Comparison of ENCODE assay signal across 8 cellular contexts in genomic region chr11:114400222-114400973, GRCh38. TPM values are rescaled to one million over a fixed set of nuclear protein-coding genes. Genes with fewer than 3 reads are reported as not detected.
DNase-seq lines count a peak whose midpoint lies in the region; ATAC-seq and TF ChIP-seq lines count a peak whose summit lies in the region.

TSS of gene C11orf71 (minus strand) at chr11:114400511. CDS start at chr11:114400331, 180 bp downstream.
TSS of gene RBM7 (plus strand) at chr11:114400666. CDS start at chr11:114400672, 6 bp downstream.

- H3K36me3 Mint-ChIP-seq in chondrocyte (ENCODE audit: low read depth), result peaks cover 10% of the 10 kb centered on the region

- H3K27me3 Mint-ChIP-seq in chondrocyte (ENCODE audit: low read depth), result no peaks in the 10 kb centered on the region

- H3K4me3 Mint-ChIP-seq in chondrocyte (ENCODE audit: unreplicated experiment), result peak within 1 kb of the TSS; percentile 98

- peak within 1 kb of the TSS; percentile 100 for H3K27ac Mint-ChIP-seq in chondrocyte (ENCODE audit: unreplicated experiment)

- H3K9me3 Mint-ChIP-seq in chondrocyte (ENCODE audit: low read depth), result no peaks in the 10 kb centered on the region

- H3K4me3 ChIP-seq in kidney epithelial cell (ENCODE audit: low read depth, low read length), result peak within 1 kb of the TSS; percentile 85

- DNase-seq in AML-193 (lab: John Stamatoyannopoulos, UW), result peak; percentile 88
- DNase-seq in NCI-H446 treated with DMSO at 0.1 percent for 48 hours (lab: John Stamatoyannopoulos, UW), result peak; percentile 93
- peak; percentile 97 for DNase-seq in activated CD4-positive, alpha-beta T cell treated with anti-CD3 and anti-CD28 coated beads for 1 hour
- peak; percentile 98 for DNase-seq in chondrocyte (ENCODE audit: low spot score)
- DNase-seq in kidney epithelial cell (ENCODE audit: low read depth), result peak; percentile 95
- peak; percentile 94 to 96 for DNase-seq in stimulated activated CD4-positive, alpha-beta T cell treated with anti-CD3 and anti-CD28 coated beads, Interleukin-15, amount 100 ng/mL, for 48 hours (ENCODE audit: low read depth in 2 of 2)

- H3K4me1 Mint-ChIP-seq in chondrocyte (ENCODE audit: low read depth), result peaks cover 44% of the 10 kb centered on the region

- TF ChIP-seq CTCF in chondrocyte (IDR thresholded peaks at IDR 0.05), result peak; percentile 42
- TF ChIP-seq CTCF in kidney epithelial cell (IDR thresholded peaks at IDR 0.05; ENCODE audit: insufficient read depth, low read length, poor library complexity, severe bottlenecking), result no peak

- no peaks in the 10 kb centered on the region for H3K27me3 ChIP-seq in kidney epithelial cell (ENCODE audit: control insufficient read depth, insufficient read depth, low read length)

- H3K36me3 ChIP-seq in kidney epithelial cell (ENCODE audit: control insufficient read depth, insufficient read depth, low read length), result no peaks in the 10 kb centered on the region

- ATAC-seq in GM19035 (IDR thresholded peaks at IDR 0.05; ENCODE audit: unreplicated experiment) (peak; percentile 96), HG03354 (IDR thresholded peaks at IDR 0.05; ENCODE audit: poor library complexity, severe bottlenecking, unreplicated experiment) (peak; percentile 97)

RNA-seq across cellular contexts. Expression of gene C11orf71, which starts in this region (rescaled TPM):
- 2.2 to 3.7 TPM (median 2.9 TPM) in 3 replicates for total RNA-seq in chondrocyte
- 1.6 and 1.9 TPM in 2 replicates for total RNA-seq in kidney epithelial cell

RNA-seq across cellular contexts. Expression of gene RBM7, which starts in this region (rescaled TPM):
- 27.4 to 37.6 TPM (median 37.1 TPM) in 3 replicates for total RNA-seq in chondrocyte
- 40.2 and 43.5 TPM in 2 replicates for total RNA-seq in kidney epithelial cell

Comparison
In these comparisons a context has a peak if more than half of its experiments do, and no peak if none do; other contexts are left out.
1. Peak in every context shown above with its lines: DNase-seq, ATAC-seq and H3K4me3 ChIP-seq.